Comparison of ENCODE assay signal across 3 cellular contexts in the genomic region with DNA sequence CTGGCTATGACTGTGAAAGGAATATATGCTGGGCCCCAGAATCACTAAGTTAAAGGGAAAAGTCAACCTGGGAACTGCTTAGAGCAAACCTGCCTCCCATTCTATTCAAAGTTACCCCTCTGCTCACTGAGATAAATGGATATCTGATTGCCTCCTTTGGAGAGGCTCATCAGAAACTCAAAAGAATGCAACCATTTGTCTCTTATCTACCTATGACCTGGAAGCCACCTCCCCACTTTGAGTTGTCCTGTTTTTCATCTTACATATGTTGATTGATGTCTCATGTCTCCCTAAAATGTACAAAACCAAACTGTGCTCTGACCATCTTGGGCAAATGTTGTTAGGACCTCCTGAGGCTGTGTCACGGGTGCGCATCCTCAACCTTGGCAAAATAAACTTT.
DNase-seq lines count a peak whose midpoint lies in the region; ATAC-seq, FAIRE-seq and TF ChIP-seq lines count a peak whose summit lies in the region.
"Not testable (repeated sequence)": the region's sequence is repeated elsewhere in the genome, so short reads cannot be mapped to it uniquely, and the experiment has no call there.

No MANE protein-coding gene starts in this region.

- H2BK5ac ChIP-seq in mesendoderm (ENCODE audit: low read length): peak overlapping the region; percentile 48

- POLR2A ChIA-PET in K562 (lab: Yijun Ruan, JAX): not testable (repeated sequence)

- intact Hi-C loops in K562 (cut with micrococcal nuclease); esophagus muscularis mucosa (cut with DNase I): not testable (repeated sequence)

- not testable (repeated sequence) for H3K9me3 ChIP-seq in K562 (replicated peaks; ENCODE audit: control insufficient read depth, insufficient read depth, low read depth, low read length); esophagus muscularis mucosa

- not testable (repeated sequence) for H2BK15ac ChIP-seq in mesendoderm (replicated peaks; ENCODE audit: low read depth)

- CTCF ChIA-PET in K562 (lab: Yijun Ruan, JAX; ENCODE audit: low intra/inter-chr PET ratio): not testable (repeated sequence)

- not testable (repeated sequence) for H3K79me1 ChIP-seq in mesendoderm (ENCODE audit: low read length)

- FAIRE-seq in K562 (lab: Jason Lieb, UNC): not testable (repeated sequence)

- ATAC-seq in K562: not testable (repeated sequence)

- H3K56ac ChIP-seq in mesendoderm (ENCODE audit: low read length): peak overlapping the region; percentile 59

- not testable (repeated sequence) for H3K4me3 ChIP-seq in K562; esophagus muscularis mucosa; mesendoderm (ENCODE audit: low read length)

- H4K20me1 ChIP-seq in K562 (replicated peaks; ENCODE audit: control insufficient read depth, insufficient read depth, low read length): not testable (repeated sequence)

- TF ChIP-seq EP300 in K562 (IDR thresholded peaks at IDR 0.05; ENCODE audit: low read length); esophagus muscularis mucosa (IDR thresholded peaks at IDR 0.05): not testable (repeated sequence)

- H3K9me1 ChIP-seq in K562 (ENCODE audit: control insufficient read depth, insufficient read depth, low read length): not testable (repeated sequence)

- H2BK120ac ChIP-seq in mesendoderm (ENCODE audit: low read depth, low read length): not testable (repeated sequence)

- not testable (repeated sequence) for H3K79me2 ChIP-seq in K562 (ENCODE audit: control insufficient read depth, insufficient read depth, low read length); mesendoderm (ENCODE audit: control insufficient read depth, insufficient read depth, low read length)

- not testable (repeated sequence) for H3K27me3 ChIP-seq in K562 (ENCODE audit: control insufficient read depth in 2 of 2, insufficient read depth in 2 of 2, low read length in 2 of 2); esophagus muscularis mucosa; mesendoderm (ENCODE audit: insufficient read depth, low read length, poor library complexity)

- TF ChIP-seq POLR2A in K562 (conservative IDR thresholded peaks at IDR 0.05); esophagus muscularis mucosa (IDR thresholded peaks at IDR 0.05; ENCODE audit: low read depth): not testable (repeated sequence)

- DNase-seq in K562 (ENCODE audit: extremely low read depth in 1 of 4, low spot score in 3 of 4) (peak in 1 of 4 experiments; percentile 12), esophagus muscularis mucosa (ENCODE audit: extremely low spot score) (peak; percentile 37), mesendoderm (peak; percentile 39)

- TF ChIP-seq CTCF in K562 (IDR thresholded peaks at IDR 0.05 in 2 of 3, conservative IDR thresholded peaks at IDR 0.05 in 1 of 3; ENCODE audit: insufficient read depth in 2 of 3, low read depth in 1 of 3, low read length in 3 of 3); esophagus muscularis mucosa (IDR thresholded peaks at IDR 0.05): not testable (repeated sequence)

- not testable (repeated sequence) for H4K8ac ChIP-seq in mesendoderm (ENCODE audit: low read depth, low read length)

- H3K4me2 ChIP-seq in K562 (ENCODE audit: insufficient read depth, low read length); mesendoderm (ENCODE audit: low read length): not testable (repeated sequence)

- H3K27ac ChIP-seq in K562 (ENCODE audit: extremely low read depth, low read depth, low read length); esophagus muscularis mucosa (replicated peaks in 1 of 4): not testable (repeated sequence)
- H3K27ac ChIP-seq in mesendoderm (ENCODE audit: low read depth, low read length): peak overlapping the region; percentile 2

- not testable (repeated sequence) for H3K36me3 ChIP-seq in K562 (ENCODE audit: control insufficient read depth, insufficient read depth, low read length); esophagus muscularis mucosa; mesendoderm (ENCODE audit: control insufficient read depth, insufficient read depth, low read length)

- not testable (repeated sequence) for H3K4ac ChIP-seq in mesendoderm (ENCODE audit: low read depth, low read length)

- not testable (repeated sequence) for H3K23ac ChIP-seq in mesendoderm (ENCODE audit: low read length)

- not testable (repeated sequence) for H3K18ac ChIP-seq in mesendoderm (ENCODE audit: low read length)

- not testable (repeated sequence) for H2AK5ac ChIP-seq in mesendoderm (ENCODE audit: low read length)

- H2AFZ ChIP-seq in K562 (ENCODE audit: low read depth, low read length): 0 out of 2 replicates have a peak overlapping the region, but pooled peaks have one; percentile 21

- TF ChIP-seq RAD21 in K562 (CRISPR knock-in tag; conservative IDR thresholded peaks at IDR 0.05 in 1 of 2, IDR thresholded peaks at IDR 0.05 in 1 of 2): not testable (repeated sequence)

- not testable (repeated sequence) for H4K5ac ChIP-seq in mesendoderm (ENCODE audit: low read length)

- in situ Hi-C loops in K562 (cut with MboI): not testable (repeated sequence)

- 88% methylated on average over 2 of the region's 2 CpGs for WGBS in K562 (ENCODE audit: insufficient coverage, low coverage, missing lambda C conversion rate)
- 84% methylated on average over 2 of the region's 2 CpGs for whole genome bisulfite sequencing in esophagus muscularis mucosa
- no CpG with 5 or more reads among the region's 2 CpGs for WGBS in mesendoderm (ENCODE audit: extremely low coverage, insufficient coverage, low lambda C conversion rate)

- not testable (repeated sequence) for BruUV-seq in K562 (replicated peaks; lab: Mats Ljungman, UMichigan)

- H3K9ac ChIP-seq in K562 (ENCODE audit: insufficient read depth in 1 of 2, low read depth in 2 of 2, low read length in 2 of 2); mesendoderm (ENCODE audit: low read length): not testable (repeated sequence)

- peaks cover 5 to 37% of the 10 kb centered on the region in 2 experiments; a peak in 3 of 5 replicates for H3K4me1 ChIP-seq in K562 (replicated peaks in 1 of 2; ENCODE audit: control insufficient read depth in 2 of 2, insufficient read depth in 2 of 2, low read length in 2 of 2)
- H3K4me1 ChIP-seq in esophagus muscularis mucosa; mesendoderm (ENCODE audit: control insufficient read depth, low read depth, low read length): not testable (repeated sequence)

TF ChIP-seq in K562, 482 proteins besides CTCF, POLR2A, EP300 and RAD21:
- TF ChIP-seq TAL1 (IDR thresholded peaks at IDR 0.05) (peak; percentile 32; the same call in 1 of the 2 replicates), ARID1B (IDR thresholded peaks at IDR 0.05) (peak; percentile 45; the same call in 1 of the 2 replicates), TEAD4 (IDR thresholded peaks at IDR 0.05; ENCODE audit: low read length) (0 out of 2 replicates have a peak, but pooled peaks have one; percentile 14), MEIS2 (IDR thresholded peaks at IDR 0.05; ENCODE audit: partially characterized antibody) (peak; percentile 46), SOX6 (IDR thresholded peaks at IDR 0.05) (peak; percentile 63), CBFA2T2 (conservative IDR thresholded peaks at IDR 0.05) (peak; percentile 33; the same call in 1 of the 2 replicates), CBFA2T3 (IDR thresholded peaks at IDR 0.05) (peak; percentile 57), HMBOX1 (IDR thresholded peaks at IDR 0.05) (0 out of 2 replicates have a peak, but pooled peaks have one; percentile 14), ZEB2 (IDR thresholded peaks at IDR 0.05) (0 out of 2 replicates have a peak, but pooled peaks have one; percentile 51)
- not testable (repeated sequence) for TF ChIP-seq TEAD4 (CRISPR knock-in tag; IDR thresholded peaks at IDR 0.05; ENCODE audit: borderline replicate concordance)
